Comparison of ENCODE assay signal across 11 cellular contexts in the genomic region with DNA sequence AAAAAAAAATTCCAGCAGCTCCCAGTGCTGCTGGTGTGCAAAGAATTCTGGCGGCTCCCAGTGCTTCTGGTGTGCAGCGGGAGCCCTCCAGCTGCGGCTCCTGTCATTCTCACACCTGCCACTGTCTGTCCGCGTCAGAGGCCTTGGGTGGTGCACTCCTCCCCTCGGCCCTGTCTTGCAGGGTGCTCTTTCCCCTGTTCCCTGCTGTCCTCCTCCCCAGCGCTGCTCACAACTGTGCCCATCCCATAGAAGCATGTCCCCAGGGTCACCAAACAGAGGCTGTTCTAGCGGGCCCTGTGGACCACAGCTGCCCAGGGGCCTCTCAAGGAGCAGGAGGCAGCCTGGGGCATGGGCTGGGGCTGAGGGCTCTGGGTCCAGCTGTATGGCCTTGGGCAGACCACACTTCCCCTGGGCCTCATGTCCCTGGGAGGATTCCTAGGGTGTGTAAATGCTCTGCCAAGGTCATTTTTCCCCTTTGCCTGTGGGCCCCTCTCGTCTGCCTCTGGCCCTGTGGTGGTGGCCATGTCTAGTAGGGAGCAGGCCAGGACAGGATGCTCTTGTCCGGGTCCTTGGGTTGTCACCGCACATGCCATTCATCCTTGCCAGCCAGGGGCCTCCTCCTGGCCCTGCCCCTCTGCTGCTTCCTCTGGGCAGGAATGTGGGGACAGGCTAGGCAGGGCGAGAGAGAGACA.
A peak's percentile ranks its signal among the peaks of the same experiment; 100 is the strongest.
DNase-seq lines count a peak whose midpoint lies in the region; ATAC-seq and TF ChIP-seq lines count a peak whose summit lies in the region.
"Had no signal": no experiment of that assay in that cellular context is flagged by ENCODE, and none has a peak within 500 bp of the region (broad histone marks: within the 10 kb centered on the region; RNA-seq: fewer than 3 reads in every experiment).

No MANE protein-coding gene starts in this region.

- peaks cover 0 to 82% (median 50%) of the 10 kb centered on the region in 9 donors for H3K36me3 ChIP-seq in heart left ventricle
- peaks cover 0 to 30% of the 10 kb centered on the region in 2 donors for H3K36me3 ChIP-seq in adrenal gland (replicated peaks in 1 of 2)

- no peaks in the 10 kb centered on the region for H3K9me3 ChIP-seq in heart left ventricle
- H3K9me3 ChIP-seq in adrenal gland (replicated peaks in 1 of 3): no peaks in the 10 kb centered on the region
- H3K9me3 ChIP-seq: HAP-1 had no signal

- intact Hi-C loops in heart left ventricle (cut with DNase I): no loop called here
- intact Hi-C loops in left cardiac atrium (cut with DNase I): no loop called here
- intact Hi-C loops in adrenal gland (cut with DNase I): no loop called here

- WGBS in heart left ventricle, 4 donors: 85 to 95% (median 91%) methylated on average over 9 to 12 of the region's 12 CpGs
- 83 to 99% (median 90%) methylated on average over 10 to 12 of the region's 12 CpGs for WGBS in adrenal gland, 4 donors

- no peak overlapping the region for H3K4me3 ChIP-seq in heart left ventricle
- no peak overlapping the region for H3K4me3 ChIP-seq in adrenal gland
- H3K4me3 ChIP-seq: HAP-1 had no signal

- ATAC-seq in heart left ventricle (peak in 3 of 4 donors; percentile 10 to 28 (median 11)), left cardiac atrium (no peak), omental fat pad (ENCODE audit: low FRiP score) (peak; percentile 25)

- DNase-seq in heart left ventricle (peak in 2 of 5 donors; percentile 9 to 34), left cardiac atrium (no peak), adrenal gland (peak in 4 of 7 donors; percentile 7 to 44 (median 14)), omental fat pad (ENCODE audit: low spot score) (peak; percentile 7), NCI-H1105 treated with DMSO at 0.1 percent for 48 hours (lab: John Stamatoyannopoulos, UW) (no peak), amniotic stem cell (lab: John Stamatoyannopoulos, UW) (no peak)
- DNase-seq in stimulated activated CD4-positive, alpha-beta T cell treated with anti-CD3 and anti-CD28 coated beads, Interleukin-4, amount 100 ng/mL, for 4 hours: no peak
- DNase-seq: activated CD4-positive, CD25-positive, alpha-beta regulatory T cell; activated gamma-delta T cell; NCI-H1436 treated with DMSO at 0.1 percent for 48 hours had no signal

- H3K4me1 ChIP-seq in heart left ventricle (peaks cover 0 to 18% (median 1%) of the 10 kb centered on the region in 12 donors), adrenal gland (replicated peaks in 1 of 2) (peaks cover 0 to 15% of the 10 kb centered on the region in 2 donors)

- H3K27me3 ChIP-seq in heart left ventricle (no peaks in the 10 kb centered on the region), adrenal gland (no peaks in the 10 kb centered on the region)

- TF ChIP-seq CTCF in heart left ventricle (IDR thresholded peaks at IDR 0.05) (no peak), adrenal gland (IDR thresholded peaks at IDR 0.05) (no peak), omental fat pad (IDR thresholded peaks at IDR 0.05) (no peak)

- no peak for TF ChIP-seq POLR2A in heart left ventricle (IDR thresholded peaks at IDR 0.05)
- TF ChIP-seq POLR2A in adrenal gland (IDR thresholded peaks at IDR 0.05): no peak

- H3K27ac ChIP-seq in heart left ventricle: no peak overlapping the region
- no peak overlapping the region for H3K27ac ChIP-seq in adrenal gland

Comparison
In these comparisons a context has a peak if more than half of its experiments do, and no peak if none do; other contexts are left out.
1. ATAC-seq: peak in heart left ventricle (3 of 4) and omental fat pad (single experiment); none in left cardiac atrium (0 of 2).
2. DNase-seq: peak in adrenal gland (4 of 7) and omental fat pad (single experiment); none in left cardiac atrium (single experiment), NCI-H1105 treated with DMSO at 0.1 percent for 48 hours (single experiment), amniotic stem cell (single experiment) and stimulated activated CD4-positive, alpha-beta T cell treated with anti-CD3 and anti-CD28 coated beads, Interleukin-4, amount 100 ng/mL, for 4 hours (0 of 2).